ENCODE assay signal across 9 cellular contexts in the genomic region with DNA sequence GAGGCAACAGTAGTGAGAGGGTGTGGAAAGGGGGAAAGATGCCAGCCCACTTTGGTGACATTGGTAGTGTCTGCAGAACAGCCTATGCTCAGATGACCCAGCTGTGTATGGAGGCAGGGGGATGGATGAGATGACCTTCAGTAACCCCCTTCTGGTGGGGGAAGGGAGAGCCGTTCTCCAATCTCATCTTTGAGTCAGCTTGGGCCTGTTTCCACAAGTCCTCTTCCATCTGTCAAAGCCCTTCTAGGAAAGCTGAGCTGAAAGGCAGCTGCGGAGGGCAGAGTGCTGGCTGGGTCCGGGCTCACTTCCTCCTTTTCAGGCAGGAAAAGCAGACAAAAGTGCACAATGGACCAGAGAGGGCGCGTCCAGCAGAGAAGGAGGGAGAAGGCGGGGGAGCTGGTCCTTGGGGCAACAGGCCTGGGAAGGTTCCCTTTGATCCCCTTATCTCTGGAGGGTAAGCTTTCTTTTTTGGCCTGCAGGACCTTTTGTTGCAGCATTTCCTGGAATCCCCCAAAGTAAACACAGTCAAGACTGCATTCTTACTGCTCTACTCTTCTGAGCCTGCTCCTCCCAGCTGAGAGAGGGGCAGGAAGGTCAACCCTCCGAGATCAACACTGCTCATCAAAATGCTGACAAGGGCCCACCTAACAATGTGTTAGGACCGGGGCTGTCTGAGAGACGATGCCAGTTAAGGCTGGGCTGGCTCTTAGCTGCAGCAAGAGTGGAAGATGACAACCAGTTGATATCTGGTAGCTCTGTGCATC. TPM values are rescaled to one million over a fixed set of nuclear protein-coding genes. Genes with fewer than 3 reads are reported as not detected.
DNase-seq lines count a peak whose midpoint lies in the region; TF ChIP-seq lines count a peak whose summit lies in the region.
"Had no signal": no experiment of that assay in that cellular context is flagged by ENCODE, and none has a peak within 500 bp of the region (broad histone marks: within the 10 kb centered on the region; RNA-seq: fewer than 3 reads in every experiment).

No MANE protein-coding gene starts in this region.

- no peaks in the 10 kb centered on the region for H3K9me3 Mint-ChIP-seq in endothelial cell (ENCODE audit: unreplicated experiment)
- H3K9me3 Mint-ChIP-seq: CD8-positive, alpha-beta memory T cell had no signal

- H3K27me3 Mint-ChIP-seq in endothelial cell (ENCODE audit: unreplicated experiment), result peaks cover 6% of the 10 kb centered on the region

- peak overlapping the region; percentile 84 for H3K4me3 Mint-ChIP-seq in endothelial cell (ENCODE audit: unreplicated experiment)

- H3K27ac Mint-ChIP-seq in endothelial cell (ENCODE audit: unreplicated experiment), result peak overlapping the region; percentile 93

- no peaks in the 10 kb centered on the region for H3K36me3 Mint-ChIP-seq in endothelial cell (ENCODE audit: low read depth, unreplicated experiment)
- H3K36me3 Mint-ChIP-seq: CD8-positive, alpha-beta memory T cell had no signal

- TF ChIP-seq CTCF in endothelial cell (IDR thresholded peaks at IDR 0.05; ENCODE audit: unreplicated experiment), result no peak

- DNase-seq in Ammon's horn (ENCODE audit: low spot score), result peak; percentile 65
- DNase-seq in NCI-H146 (lab: John Stamatoyannopoulos, UW), result peak; percentile 44
- peak; percentile 66 for DNase-seq in endothelial cell (ENCODE audit: low spot score)
- DNase-seq in mucosa of gallbladder (ENCODE audit: low spot score), result peak; percentile 38
- no peak for DNase-seq in NCI-H2081 (lab: John Stamatoyannopoulos, UW)
- no peak for DNase-seq in NCI-H526 treated with DMSO at 0.1 percent for 48 hours (lab: John Stamatoyannopoulos, UW)
- DNase-seq in central memory CD4-positive, alpha-beta T cell, result no peak
- DNase-seq in NCI-H345 treated with DMSO at 0.1 percent for 48 hours (lab: John Stamatoyannopoulos, UW; ENCODE audit: unreplicated experiment), result no peak
- DNase-seq: CD8-positive, alpha-beta memory T cell had no signal

- peaks cover 52% of the 10 kb centered on the region for H3K4me1 Mint-ChIP-seq in endothelial cell (ENCODE audit: unreplicated experiment)

RNA-seq across cellular contexts. Expression of a gene that starts 1.2 kb away (rescaled TPM):
- total RNA-seq in endothelial cell (ENCODE audit: unreplicated experiment) (19.4 TPM), mucosa of gallbladder (17.1 TPM)
- total RNA-seq: CD8-positive, alpha-beta memory T cell had no signal

RNA-seq across cellular contexts. Expression of a gene that starts 28.6 kb away (rescaled TPM):
- total RNA-seq in endothelial cell (ENCODE audit: unreplicated experiment) (8.9 TPM), mucosa of gallbladder (15.9 TPM)

Comparison
In these comparisons a context has a peak if more than half of its experiments do, and no peak if none do; other contexts are left out.
1. DNase-seq: peak in Ammon's horn (single experiment), NCI-H146 (single experiment), endothelial cell (single experiment) and mucosa of gallbladder (single experiment); none in NCI-H2081 (0 of 2), NCI-H526 treated with DMSO at 0.1 percent for 48 hours (single experiment), central memory CD4-positive, alpha-beta T cell (single experiment) and NCI-H345 treated with DMSO at 0.1 percent for 48 hours (single experiment).